ENCODE assay signal across 8 cellular contexts in genomic region chr10:66925896-66926719, GRCh38. TPM values are rescaled to one million over a fixed set of nuclear protein-coding genes. Genes with fewer than 3 reads are reported as not detected.
DNase-seq lines count a peak whose midpoint lies in the region; ATAC-seq and TF ChIP-seq lines count a peak whose summit lies in the region.

TSS of gene LRRTM3 (plus strand) at chr10:66926036.

- H3K27me3 Mint-ChIP-seq in activated naive CD4-positive, alpha-beta T cell treated with anti-CD3 and anti-CD28 coated beads for 36 hours (ENCODE audit: low read depth), result peaks cover 34% of the 10 kb centered on the region

- CTCF ChIA-PET in activated naive CD4-positive, alpha-beta T cell treated with anti-CD3 and anti-CD28 coated beads for 36 hours (lab: Charles Lee), result interaction anchor here (1.1 kb wide), 1 partner anchor 41 kb away, joined by 3 read pairs; no protein-coding TSS in a partner anchor

- H3K27me3 ChIP-seq in right lobe of liver, result peaks cover 0 to 12% of the 10 kb centered on the region in 2 donors

- H3K9me3 ChIP-seq in right lobe of liver, result no peaks in the 10 kb centered on the region

- intact Hi-C loops in activated naive CD4-positive, alpha-beta T cell treated with anti-CD3 and anti-CD28 coated beads for 36 hours (cut with micrococcal nuclease), result no loop called here
- intact Hi-C loops in right lobe of liver (cut with DNase I), result no loop called here

- H3K4me1 Mint-ChIP-seq in activated naive CD4-positive, alpha-beta T cell treated with anti-CD3 and anti-CD28 coated beads for 36 hours (ENCODE audit: low read depth), result peaks cover 1% of the 10 kb centered on the region

- H3K4me1 ChIP-seq in right lobe of liver, result peaks cover 0 to 7% (median 0%) of the 10 kb centered on the region in 4 donors

- H3K4me3 Mint-ChIP-seq in activated naive CD4-positive, alpha-beta T cell treated with anti-CD3 and anti-CD28 coated beads for 36 hours, result no peak within 1 kb of the TSS

- peak; percentile 58 to 65 (median 62) for TF ChIP-seq CTCF in right lobe of liver (IDR thresholded peaks at IDR 0.05)

- no peak for TF ChIP-seq POLR2A in right lobe of liver (IDR thresholded peaks at IDR 0.05)

- H3K27ac ChIP-seq in right lobe of liver, result no peak within 1 kb of the TSS

- H3K9me3 Mint-ChIP-seq in activated naive CD4-positive, alpha-beta T cell treated with anti-CD3 and anti-CD28 coated beads for 36 hours, result peaks cover 3% of the 10 kb centered on the region

- no peak within 1 kb of the TSS for H3K27ac Mint-ChIP-seq in activated naive CD4-positive, alpha-beta T cell treated with anti-CD3 and anti-CD28 coated beads for 36 hours

- ATAC-seq in GM21737 (IDR thresholded peaks at IDR 0.05; ENCODE audit: unreplicated experiment) (peak; percentile 100), right lobe of liver (peak; percentile 99 to 100 (median 99))

- H3K36me3 Mint-ChIP-seq in activated naive CD4-positive, alpha-beta T cell treated with anti-CD3 and anti-CD28 coated beads for 36 hours (ENCODE audit: low read depth), result no peaks in the 10 kb centered on the region

- H3K36me3 ChIP-seq in right lobe of liver, result no peaks in the 10 kb centered on the region

- H3K4me3 ChIP-seq in right lobe of liver, result peak within 1 kb of the TSS in 1 of 3 donors; percentile 1

- DNase-seq in activated naive CD4-positive, alpha-beta T cell treated with anti-CD3 and anti-CD28 coated beads for 36 hours, result peak; percentile 33
- no peak for DNase-seq in activated naive CD4-positive, alpha-beta T cell treated with anti-CD3 and anti-CD28 coated beads, Interleukin-2, amount 50 U/mL, for 16 hours
- peak; percentile 36 for DNase-seq in HuH-7 (ENCODE audit: low spot score)
- DNase-seq in SHP77 (lab: John Stamatoyannopoulos, UW), result peak; percentile 45 to 63
- DNase-seq in dermis microvascular lymphatic vessel endothelial cell (ENCODE audit: low read depth in 2 of 2), result peak; percentile 4 to 44
- DNase-seq in right lobe of liver, result peak; percentile 24 to 63 (median 52)
- DNase-seq in superior temporal gyrus (ENCODE audit: extremely low spot score), result peak; percentile 97

- WGBS in right lobe of liver (ENCODE audit: insufficient coverage, low coverage, low lambda C conversion rate, missing lambda C conversion rate), result 8% methylated on average over 16 of the region's 16 CpGs

RNA-seq across cellular contexts. Expression of gene LRRTM3, which starts in this region (rescaled TPM):
- not detected for total RNA-seq in activated naive CD4-positive, alpha-beta T cell treated with anti-CD3 and anti-CD28 coated beads for 36 hours
- total RNA-seq in dermis microvascular lymphatic vessel endothelial cell, result not detected in 2 replicates
- total RNA-seq in right lobe of liver, result not detected

Comparison
In these comparisons a context has a peak if more than half of its experiments do, and no peak if none do; other contexts are left out.
1. Peak in DNase-seq in activated naive CD4-positive, alpha-beta T cell treated with anti-CD3 and anti-CD28 coated beads for 36 hours; RNA of the gene not detected or under 1 TPM.
2. Peak in DNase-seq in dermis microvascular lymphatic vessel endothelial cell; RNA of the gene not detected or under 1 TPM.
3. Peak in DNase-seq and ATAC-seq in right lobe of liver; RNA of the gene not detected or under 1 TPM.